Comparison of ENCODE assay signal across 24 cellular contexts in genomic region chr10:59601985-59602384, GRCh38.
"Had no signal": no experiment of that assay in that cellular context is flagged by ENCODE, and none has a peak within 500 bp of the region (broad histone marks: within the 10 kb centered on the region; RNA-seq: fewer than 3 reads in every experiment).

No MANE protein-coding gene starts in this region.

- ATAC-seq: foreskin keratinocyte, gastroesophageal sphincter, heart left ventricle, left cardiac atrium, left lung, left ventricle myocardium superior, lower lobe of right lung, mucosa of descending colon had no signal

- H3K27me3 Mint-ChIP-seq: dendritic cell treated with granulocyte-macrophage colony-stimulating factor and Interleukin-4, amounts not matched to agents 40 ng/mL and 50 ng/mL, for 4 days had no signal

- H3K9me3 Mint-ChIP-seq: dendritic cell treated with granulocyte-macrophage colony-stimulating factor and Interleukin-4, amounts not matched to agents 40 ng/mL and 50 ng/mL, for 4 days had no signal

- H3K4me1 Mint-ChIP-seq: immature natural killer cell, naive B cell had no signal

- H3K27ac Mint-ChIP-seq: dendritic cell treated with granulocyte-macrophage colony-stimulating factor and Interleukin-4, amounts not matched to agents 40 ng/mL and 50 ng/mL, for 4 days; immature natural killer cell; mesothelial cell of epicardium; naive B cell had no signal

- FAIRE-seq: endothelial cell of umbilical vein, frontal cortex, kidney had no signal

- H3K4me3 Mint-ChIP-seq: dendritic cell treated with granulocyte-macrophage colony-stimulating factor and Interleukin-4, amounts not matched to agents 40 ng/mL and 50 ng/mL, for 4 days; immature natural killer cell; mesothelial cell of epicardium; naive B cell had no signal

- H3K36me3 Mint-ChIP-seq: immature natural killer cell, mesothelial cell of epicardium, naive B cell had no signal

- DNase-seq: colonic mucosa; cortex of kidney; dorsolateral prefrontal cortex; effector CD4-positive, alpha-beta T cell; effector memory CD4-positive, alpha-beta T cell; foreskin keratinocyte; heart left ventricle; hypothalamus; immature natural killer cell; islet precursor cell; kidney; kidney glomerular epithelial cell; left cardiac atrium; left lung; left ventricle myocardium superior; lower lobe of right lung; mesenchymal stem cell; mucosa of descending colon; naive B cell had no signal
